Comparison of ENCODE assay signal across 13 cellular contexts in genomic region chr3:113057117-113057516, GRCh38.
DNase-seq lines count a peak whose midpoint lies in the region; ATAC-seq, FAIRE-seq and TF ChIP-seq lines count a peak whose summit lies in the region.
"Had no signal": no experiment of that assay in that cellular context is flagged by ENCODE, and none has a peak within 500 bp of the region (broad histone marks: within the 10 kb centered on the region; RNA-seq: fewer than 3 reads in every experiment).

No MANE protein-coding gene starts in this region.

- H3K27me3 ChIP-seq in prostate gland (replicated peaks; ENCODE audit: insufficient read depth) = no peaks in the 10 kb centered on the region
- H3K27me3 ChIP-seq: BLaER1 had no signal

- 62% methylated on average over 3 of the region's 3 CpGs for whole genome bisulfite sequencing in prostate gland

- H3K4me3 ChIP-seq in prostate gland = no peak overlapping the region
- H3K4me3 ChIP-seq: BLaER1 had no signal

- H3K9me3 ChIP-seq in prostate gland = no peaks in the 10 kb centered on the region
- H3K9me3 ChIP-seq: BLaER1 had no signal

- H3K27ac ChIP-seq in prostate gland = no peak overlapping the region
- H3K27ac ChIP-seq: BLaER1 had no signal

- FAIRE-seq in GM12892 (lab: Jason Lieb, UNC) = peak; percentile 30
- FAIRE-seq: endothelial cell of umbilical vein had no signal

- no peaks in the 10 kb centered on the region for H3K4me1 ChIP-seq in prostate gland (replicated peaks)
- H3K4me1 ChIP-seq: BLaER1 had no signal

- TF ChIP-seq CTCF in prostate gland (IDR thresholded peaks at IDR 0.05) = no peak

- TF ChIP-seq POLR2A in GM12892 (IDR thresholded peaks at IDR 0.05; ENCODE audit: low read depth, low read length) (no peak), prostate gland (IDR thresholded peaks at IDR 0.05) (no peak)

- DNase-seq in GM12892 (ENCODE audit: insufficient read length) = no peak
- no peak for DNase-seq in prostate gland (ENCODE audit: low spot score)
- no peak for DNase-seq in pons (ENCODE audit: low spot score)
- DNase-seq in GF-D8 (lab: John Stamatoyannopoulos, UW) = no peak
- no peak for DNase-seq in D341Med (ENCODE audit: low spot score)
- DNase-seq: activated CD4-positive, alpha-beta T cell treated with anti-CD3 and anti-CD28 coated beads, Interleukin-2, amount 50 U/mL, for 4 hours; NCI-H345; stimulated activated CD4-positive, alpha-beta T cell treated with anti-CD3 and anti-CD28 coated beads, Interleukin-1b, Interleukin-23, amount 100 ng/mL, for 48 hours had no signal

- peak; percentile 78 for ATAC-seq in GM19328 (IDR thresholded peaks at IDR 0.05; ENCODE audit: unreplicated experiment)
- ATAC-seq in HG02798 (IDR thresholded peaks at IDR 0.05; ENCODE audit: poor library complexity, unreplicated experiment) = peak; percentile 88
- ATAC-seq in HG03521 (IDR thresholded peaks at IDR 0.05; ENCODE audit: unreplicated experiment) = peak; percentile 61

- no peaks in the 10 kb centered on the region for H3K36me3 ChIP-seq in prostate gland
- H3K36me3 ChIP-seq: BLaER1 had no signal

- intact Hi-C loops in prostate gland (cut with DNase I) = loop anchor here (10.0 kb wide), 2 partner anchors 458 to 518 kb away; partner anchors contain the start of gene SPICE1
